Comparison of ENCODE assay signal across 16 cellular contexts in genomic region chr2:45770773-45771172, GRCh38.
DNase-seq lines count a peak whose midpoint lies in the region; ATAC-seq and TF ChIP-seq lines count a peak whose summit lies in the region.
"Had no signal": no experiment of that assay in that cellular context is flagged by ENCODE, and none has a peak within 500 bp of the region (broad histone marks: within the 10 kb centered on the region; RNA-seq: fewer than 3 reads in every experiment).

No MANE protein-coding gene starts in this region.

- H3K4me1 ChIP-seq in left ventricle myocardium inferior (peaks cover 88% of the 10 kb centered on the region), fibroblast of lung (ENCODE audit: control insufficient read depth, extremely low read depth, insufficient read depth, low read length) (peaks cover 7% of the 10 kb centered on the region), neuron (ENCODE audit: insufficient read depth, low read length) (peaks cover 21% of the 10 kb centered on the region), vagina (peaks cover 25% of the 10 kb centered on the region), SK-N-SH (ENCODE audit: control insufficient read depth in 1 of 2, insufficient read depth in 2 of 2, low read depth in 1 of 2, low read length in 1 of 2) (peaks cover 0 to 56% of the 10 kb centered on the region in 2 experiments; a peak in 2 of 4 replicates)
- H3K4me1 ChIP-seq: A549 had no signal

- H2AFZ ChIP-seq in fibroblast of lung (ENCODE audit: low read length), result no peak overlapping the region
- peak overlapping the region; percentile 20 for H2AFZ ChIP-seq in neuron (ENCODE audit: low read depth, low read length)
- no peak overlapping the region for H2AFZ ChIP-seq in SK-N-SH (ENCODE audit: low read depth)

- no peak for TF ChIP-seq RAD21 in SK-N-SH (IDR thresholded peaks at IDR 0.05; ENCODE audit: low read length)

- POLR2A ChIA-PET in SK-N-SH (lab: Yijun Ruan, JAX), result interaction anchor here (0.6 to 0.9 kb wide), 2 partner anchors 11 to 796 kb away, joined by 3 read pairs; no protein-coding TSS in a partner anchor

- H3K4me2 ChIP-seq in fibroblast of lung (ENCODE audit: extremely low read depth, insufficient read depth, low read length), result peak overlapping the region; percentile 87
- H3K4me2 ChIP-seq in SK-N-SH, result no peak overlapping the region
- H3K4me2 ChIP-seq: A549 had no signal

- DNase-seq in left ventricle myocardium inferior (no peak), left cardiac atrium (no peak), fibroblast of lung (ENCODE audit: low read depth in 2 of 2) (peak; percentile 57 to 68), vagina (ENCODE audit: extremely low spot score in 2 of 2) (no peak), SK-N-SH (no peak), GM20000 (ENCODE audit: low spot score) (no peak)
- DNase-seq in activated T-cell treated with anti-CD3 and anti-CD28 coated beads, Interleukin-2, amount 50 U/mL, for 1 hour, result no peak
- DNase-seq: activated CD4-positive, alpha-beta T cell treated with anti-CD3 and anti-CD28 coated beads for 4 hours; activated T-cell treated with anti-CD3 and anti-CD28 coated beads, Interleukin-2, amount 50 U/mL, for 4 hours; Calu3; naive B cell; NCI-H187 treated with DMSO at 0.1 percent for 48 hours; stimulated activated CD4-positive, alpha-beta T cell treated with anti-CD3 and anti-CD28 coated beads, Interleukin-4, amount 100 ng/mL, for 4 hours had no signal

- no peaks in the 10 kb centered on the region for H3K27me3 ChIP-seq in left ventricle myocardium inferior (ENCODE audit: low read depth)
- no peaks in the 10 kb centered on the region for H3K27me3 ChIP-seq in fibroblast of lung (ENCODE audit: control insufficient read depth, insufficient read depth, low read length)
- H3K27me3 ChIP-seq in neuron (ENCODE audit: insufficient read depth, low read length), result no peaks in the 10 kb centered on the region
- no peaks in the 10 kb centered on the region for H3K27me3 ChIP-seq in vagina
- H3K27me3 ChIP-seq in SK-N-SH (ENCODE audit: insufficient read depth), result no peaks in the 10 kb centered on the region
- H3K27me3 ChIP-seq: adrenal gland had no signal

- H4K20me1 ChIP-seq in fibroblast of lung (ENCODE audit: control insufficient read depth, extremely low read depth, insufficient read depth, low read length), result no peaks in the 10 kb centered on the region
- no peaks in the 10 kb centered on the region for H4K20me1 ChIP-seq in SK-N-SH (ENCODE audit: insufficient read depth)

- H3K79me2 ChIP-seq in fibroblast of lung (ENCODE audit: control insufficient read depth, insufficient read depth, low read length) (no peaks in the 10 kb centered on the region), SK-N-SH (ENCODE audit: insufficient read depth) (no peaks in the 10 kb centered on the region)

- TF ChIP-seq EP300 in SK-N-SH (IDR thresholded peaks at IDR 0.05; ENCODE audit: borderline replicate concordance in 1 of 2, low read depth in 1 of 2, low read length in 1 of 2), result no peak

- no peak for TF ChIP-seq POLR2A in vagina (IDR thresholded peaks at IDR 0.05)

- intact Hi-C loops in left ventricle myocardium inferior (cut with micrococcal nuclease) (loop anchor here (5.0 kb wide), 1 partner anchor 123 kb away; no protein-coding TSS in a partner anchor), left cardiac atrium (cut with DNase I) (loop anchor here in 1 of 2 donors (5.0 kb wide), 1 partner anchor 118 kb away; the partner anchor contains the start of gene PRKCE), vagina (cut with DNase I) (loop anchor here (10.0 kb wide), 1 partner anchor 164 kb away; no protein-coding TSS in a partner anchor)

- WGBS in SK-N-SH (ENCODE audit: low lambda C conversion rate), result 94% methylated on average over 1 of the region's 1 CpG

- no peaks in the 10 kb centered on the region for H3F3A ChIP-seq in SK-N-SH (replicated peaks; ENCODE audit: insufficient read depth)

- H3K36me3 ChIP-seq in left ventricle myocardium inferior, result no peaks in the 10 kb centered on the region
- H3K36me3 ChIP-seq in fibroblast of lung (ENCODE audit: control insufficient read depth, insufficient read depth, low read length), result no peaks in the 10 kb centered on the region
- no peaks in the 10 kb centered on the region for H3K36me3 ChIP-seq in neuron (ENCODE audit: insufficient read depth, low read length)
- H3K36me3 ChIP-seq in vagina, result no peaks in the 10 kb centered on the region
- no peaks in the 10 kb centered on the region for H3K36me3 ChIP-seq in SK-N-SH (replicated peaks in 1 of 2; ENCODE audit: control insufficient read depth in 1 of 2, insufficient read depth in 2 of 2, low read length in 1 of 2)
- H3K36me3 ChIP-seq: adrenal gland had no signal

- H3K9me2 ChIP-seq in SK-N-SH, result no peaks in the 10 kb centered on the region

- ATAC-seq in left cardiac atrium, result no peak
- ATAC-seq: activated T-cell treated with anti-CD3 and anti-CD28 coated beads, Interleukin-2, amount 50 U/mL, for 4 hours had no signal

- H3K9me3 ChIP-seq in left ventricle myocardium inferior (replicated peaks) (no peaks in the 10 kb centered on the region), fibroblast of lung (ENCODE audit: control insufficient read depth, insufficient read depth, low read depth, low read length) (no peaks in the 10 kb centered on the region), neuron (ENCODE audit: low read length) (no peaks in the 10 kb centered on the region), vagina (no peaks in the 10 kb centered on the region), SK-N-SH (no peaks in the 10 kb centered on the region)
- H3K9me3 ChIP-seq: A549, adrenal gland had no signal

- CTCF ChIA-PET in SK-N-SH (lab: Yijun Ruan, JAX), result interaction anchor here (0.6 to 3.5 kb wide), 21 partner anchors 9 to 223 kb away, joined by 3 to 12 read pairs (median 4); partner anchors contain the start of gene PRKCE

- H3K27ac ChIP-seq in left ventricle myocardium inferior (replicated peaks) (peak overlapping the region; percentile 85), fibroblast of lung (ENCODE audit: insufficient read depth, low read length) (peak overlapping the region; percentile 68), vagina (peak overlapping the region; percentile 67), SK-N-SH (ENCODE audit: low read depth in 2 of 2, low read length in 1 of 2) (no peak overlapping the region; a peak in 1 of 4 replicates)
- H3K27ac ChIP-seq: A549 had no signal

- H3K9ac ChIP-seq in fibroblast of lung (ENCODE audit: insufficient read depth, low read length), result no peak overlapping the region
- no peak overlapping the region for H3K9ac ChIP-seq in SK-N-SH

- TF ChIP-seq CTCF in left ventricle myocardium inferior (IDR thresholded peaks at IDR 0.05; ENCODE audit: borderline replicate concordance), result no peak
- TF ChIP-seq CTCF in fibroblast of lung (conservative IDR thresholded peaks at IDR 0.05 in 1 of 2, IDR thresholded peaks at IDR 0.05 in 1 of 2; ENCODE audit: low read depth in 1 of 2, low read length in 2 of 2), result no peak
- TF ChIP-seq CTCF in vagina (IDR thresholded peaks at IDR 0.05), result no peak
- no peak for TF ChIP-seq CTCF in SK-N-SH (IDR thresholded peaks at IDR 0.05)
- no peak for TF ChIP-seq CTCF in GM20000 (IDR thresholded peaks at IDR 0.05; ENCODE audit: extremely low read depth, missing control alignments)

- peak overlapping the region; percentile 53 for H3K4me3 ChIP-seq in left ventricle myocardium inferior
- H3K4me3 ChIP-seq in fibroblast of lung (replicated peaks in 1 of 4; ENCODE audit: control extremely low read depth in 1 of 4, insufficient read depth in 1 of 4, low read depth in 3 of 4, low read length in 4 of 4), result peak overlapping the region; percentile 22 to 43 (median 37)
- H3K4me3 ChIP-seq in neuron (ENCODE audit: low read length), result peak overlapping the region; percentile 6
- H3K4me3 ChIP-seq in vagina, result peak overlapping the region; percentile 9 to 32
- H3K4me3 ChIP-seq in SK-N-SH (ENCODE audit: low read depth in 2 of 2, low read length in 1 of 2), result no peak overlapping the region
- H3K4me3 ChIP-seq: A549 had no signal

TF ChIP-seq in SK-N-SH, 30 proteins besides CTCF, POLR2A, EP300 and RAD21 (continues in another document):
- TF ChIP-seq ELF1 (IDR thresholded peaks at IDR 0.05) (no peak), TEAD4 (IDR thresholded peaks at IDR 0.05; ENCODE audit: borderline replicate concordance, insufficient read depth) (no peak), EZH2phosphoT487 (IDR thresholded peaks at IDR 0.05; ENCODE audit: borderline replicate concordance, low read depth) (no peak)
- TF ChIP-seq, protein P1, sequence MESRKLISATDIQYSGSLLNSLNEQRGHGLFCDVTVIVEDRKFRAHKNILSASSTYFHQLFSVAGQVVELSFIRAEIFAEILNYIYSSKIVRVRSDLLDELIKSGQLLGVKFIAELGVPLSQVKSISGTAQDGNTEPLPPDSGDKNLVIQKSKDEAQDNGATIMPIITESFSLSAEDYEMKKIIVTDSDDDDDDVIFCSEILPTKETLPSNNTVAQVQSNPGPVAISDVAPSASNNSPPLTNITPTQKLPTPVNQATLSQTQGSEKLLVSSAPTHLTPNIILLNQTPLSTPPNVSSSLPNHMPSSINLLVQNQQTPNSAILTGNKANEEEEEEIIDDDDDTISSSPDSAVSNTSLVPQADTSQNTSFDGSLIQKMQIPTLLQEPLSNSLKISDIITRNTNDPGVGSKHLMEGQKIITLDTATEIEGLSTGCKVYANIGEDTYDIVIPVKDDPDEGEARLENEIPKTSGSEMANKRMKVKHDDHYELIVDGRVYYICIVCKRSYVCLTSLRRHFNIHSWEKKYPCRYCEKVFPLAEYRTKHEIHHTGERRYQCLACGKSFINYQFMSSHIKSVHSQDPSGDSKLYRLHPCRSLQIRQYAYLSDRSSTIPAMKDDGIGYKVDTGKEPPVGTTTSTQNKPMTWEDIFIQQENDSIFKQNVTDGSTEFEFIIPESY (IDR thresholded peaks at IDR 0.05; ENCODE audit: borderline replicate concordance, low read depth), result no peak
- TF ChIP-seq, protein P2, sequence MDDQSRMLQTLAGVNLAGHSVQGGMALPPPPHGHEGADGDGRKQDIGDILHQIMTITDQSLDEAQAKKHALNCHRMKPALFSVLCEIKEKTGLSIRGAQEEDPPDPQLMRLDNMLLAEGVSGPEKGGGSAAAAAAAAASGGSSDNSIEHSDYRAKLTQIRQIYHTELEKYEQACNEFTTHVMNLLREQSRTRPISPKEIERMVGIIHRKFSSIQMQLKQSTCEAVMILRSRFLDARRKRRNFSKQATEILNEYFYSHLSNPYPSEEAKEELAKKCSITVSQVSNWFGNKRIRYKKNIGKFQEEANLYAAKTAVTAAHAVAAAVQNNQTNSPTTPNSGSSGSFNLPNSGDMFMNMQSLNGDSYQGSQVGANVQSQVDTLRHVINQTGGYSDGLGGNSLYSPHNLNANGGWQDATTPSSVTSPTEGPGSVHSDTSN (IDR thresholded peaks at IDR 0.05), result no peak

Comparison
In these comparisons a context has a peak if more than half of its experiments do, and no peak if none do; other contexts are left out.
1. DNase-seq: peak in fibroblast of lung (2 of 2); none in left ventricle myocardium inferior (single experiment), left cardiac atrium (single experiment), vagina (0 of 2), activated T-cell treated with anti-CD3 and anti-CD28 coated beads, Interleukin-2, amount 50 U/mL, for 1 hour (single experiment), SK-N-SH (single experiment) and GM20000 (single experiment).
2. H3K27ac ChIP-seq: peak in left ventricle myocardium inferior (single experiment), fibroblast of lung (single experiment) and vagina (single experiment); none in SK-N-SH (0 of 2).
3. H3K4me3 ChIP-seq: peak in left ventricle myocardium inferior (single experiment), fibroblast of lung (4 of 4), neuron (single experiment) and vagina (2 of 2); none in SK-N-SH (0 of 2).